ENCODE assay signal across 26 cellular contexts in genomic region chr18:51878724-51879123, GRCh38.
"Had no signal": no experiment of that assay in that cellular context is flagged by ENCODE, and none has a peak within 500 bp of the region (broad histone marks: within the 10 kb centered on the region; RNA-seq: fewer than 3 reads in every experiment).

No MANE protein-coding gene starts in this region.

- H3K4me3 ChIP-seq: neural progenitor cell, ovary, psoas muscle, skin epidermis, smooth muscle cell, stomach, thoracic aorta, thyroid gland, tibial nerve, upper lobe of left lung, vagina had no signal

- H3K9ac ChIP-seq: neural progenitor cell, parathyroid adenoma had no signal

- H3K9me3 ChIP-seq: ovary, psoas muscle, thoracic aorta, thyroid gland, upper lobe of left lung, vagina had no signal

- H3K4me2 ChIP-seq: neural progenitor cell, smooth muscle cell had no signal

- H3K36me3 ChIP-seq: neural progenitor cell, ovary, stomach, thoracic aorta, thyroid gland, tibial nerve, upper lobe of left lung, vagina had no signal

- H3K27me3 ChIP-seq: neural progenitor cell, ovary, stomach, thyroid gland, tibial nerve, upper lobe of left lung, vagina had no signal

- DNase-seq: natural killer cell; occipital lobe; ovary; posterior cingulate gyrus; psoas muscle; right cardiac atrium; stimulated activated CD4-positive, alpha-beta T cell treated with anti-CD3 and anti-CD28 coated beads, Interleukin-15, amount 100 ng/mL, for 24 hours; stimulated activated CD4-positive, alpha-beta T cell treated with anti-CD3 and anti-CD28 coated beads, Interleukin-2, amount 100 ng/mL, for 24 hours; stimulated activated CD4-positive, alpha-beta T cell treated with anti-CD3 and anti-CD28 coated beads, Interleukin-2, amount 100 ng/mL, for 48 hours; stimulated activated CD4-positive, alpha-beta T cell treated with anti-CD3 and anti-CD28 coated beads, Interleukin-4, amount 100 ng/mL, for 24 hours; stimulated activated naive B cell treated with anti-CD40 and anti-IgM and Interleukin-4, amounts not matched to agents 10 μg/mL and 1 μg/mL and 100 μg/mL, for 72 hours; stimulated activated naive CD4-positive, alpha-beta T cell treated with Interleukin-2 at 50 U/mL for 16 hours; stomach; thyroid gland; trophoblast cell; upper lobe of left lung had no signal

- H3K79me2 ChIP-seq: parathyroid adenoma had no signal

- H3K27ac ChIP-seq: neural progenitor cell, ovary, parathyroid adenoma, psoas muscle, skin epidermis, stomach, thoracic aorta, thyroid gland, tibial nerve, upper lobe of left lung, vagina had no signal

- H3K4me1 ChIP-seq: neural progenitor cell, parathyroid adenoma, psoas muscle, stomach, thyroid gland, tibial nerve, upper lobe of left lung, vagina had no signal

- H2AFZ ChIP-seq: neural progenitor cell, parathyroid adenoma had no signal

- ATAC-seq: natural killer cell; psoas muscle; right cardiac atrium; sciatic nerve; stimulated activated effector memory CD8-positive, alpha-beta T cell treated with anti-CD3 and anti-CD28 coated beads, Interleukin-12 subunit alpha, Interleukin-12 subunit beta, amount 100 ng/mL, for 72 hours; stimulated activated naive B cell treated with anti-CD40 and anti-IgM and Interleukin-4, amounts not matched to agents 10 μg/mL and 1 μg/mL and 100 μg/mL, for 72 hours had no signal

- FAIRE-seq: urothelium cell line had no signal
